Comparison of ENCODE assay signal across 11 cellular contexts in the genomic region with DNA sequence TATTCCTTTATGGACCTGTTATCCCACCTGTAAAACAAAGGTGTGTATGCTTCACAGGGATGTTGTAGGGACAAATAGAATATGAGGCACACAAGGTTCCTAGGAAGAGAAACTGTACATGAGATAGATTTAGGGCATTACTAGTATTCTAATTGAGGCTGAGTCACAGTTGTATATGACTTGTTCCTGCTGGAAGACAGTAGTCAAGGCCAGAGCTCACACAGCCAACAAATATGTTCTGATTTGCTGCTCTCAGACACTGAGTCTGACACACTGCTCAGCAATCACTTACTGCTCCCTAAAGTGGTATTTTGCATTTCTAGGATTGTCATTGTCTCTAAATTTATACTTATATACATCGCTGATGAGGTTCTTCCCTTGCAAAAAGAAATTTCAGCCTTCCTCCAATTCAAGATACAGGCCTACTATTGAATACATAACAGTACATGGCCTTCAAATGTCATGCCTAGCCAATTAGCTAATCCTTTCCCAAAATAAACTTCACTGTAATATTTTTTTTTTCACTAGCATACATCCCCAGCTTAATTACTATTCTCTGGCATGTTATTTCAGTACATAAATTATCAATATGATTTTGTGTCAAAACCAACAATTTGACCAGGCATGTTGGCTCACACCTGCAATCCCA.
DNase-seq lines count a peak whose midpoint lies in the region; ATAC-seq and TF ChIP-seq lines count a peak whose summit lies in the region.
"Had no signal": no experiment of that assay in that cellular context is flagged by ENCODE, and none has a peak within 500 bp of the region (broad histone marks: within the 10 kb centered on the region; RNA-seq: fewer than 3 reads in every experiment).

No MANE protein-coding gene starts in this region.

- H3K36me3 ChIP-seq in MG63 (no peaks in the 10 kb centered on the region), fibroblast of lung (ENCODE audit: control insufficient read depth, insufficient read depth, low read length) (no peaks in the 10 kb centered on the region), muscle layer of duodenum (ENCODE audit: control insufficient read depth in 1 of 2, insufficient read depth in 2 of 2, low read length in 2 of 2) (no peaks in the 10 kb centered on the region)

- no peak overlapping the region for H3K4me2 ChIP-seq in fibroblast of lung (ENCODE audit: extremely low read depth, insufficient read depth, low read length)

- no peak overlapping the region for H3K4me3 Mint-ChIP-seq in osteocyte (ENCODE audit: unreplicated experiment)
- H3K4me3 Mint-ChIP-seq in endothelial cell (ENCODE audit: unreplicated experiment), result no peak overlapping the region
- H3K4me3 Mint-ChIP-seq: CD4-positive, CD25-positive, alpha-beta regulatory T cell; nephron had no signal

- no peaks in the 10 kb centered on the region for H3K27me3 ChIP-seq in AG04450 (ENCODE audit: control insufficient read depth, insufficient read depth, low read length)
- H3K27me3 ChIP-seq in MG63, result no peaks in the 10 kb centered on the region
- no peaks in the 10 kb centered on the region for H3K27me3 ChIP-seq in fibroblast of lung (ENCODE audit: control insufficient read depth, insufficient read depth, low read length)
- H3K27me3 ChIP-seq in muscle layer of duodenum (ENCODE audit: low read depth, low read length), result no peaks in the 10 kb centered on the region

- ATAC-seq in HG02571 (IDR thresholded peaks at IDR 0.05; ENCODE audit: unreplicated experiment), result no peak

- H3K27me3 Mint-ChIP-seq in osteocyte (ENCODE audit: unreplicated experiment) (peaks cover 2% of the 10 kb centered on the region), endothelial cell (ENCODE audit: unreplicated experiment) (no peaks in the 10 kb centered on the region)
- H3K27me3 Mint-ChIP-seq: CD4-positive, CD25-positive, alpha-beta regulatory T cell had no signal

- no peaks in the 10 kb centered on the region for H3K9me3 ChIP-seq in AG04450 (ENCODE audit: control insufficient read depth, insufficient read depth, low read length)
- no peaks in the 10 kb centered on the region for H3K9me3 ChIP-seq in MG63
- H3K9me3 ChIP-seq in fibroblast of lung (ENCODE audit: control insufficient read depth, insufficient read depth, low read depth, low read length), result no peaks in the 10 kb centered on the region
- no peaks in the 10 kb centered on the region for H3K9me3 ChIP-seq in muscle layer of duodenum (ENCODE audit: control insufficient read depth in 1 of 2, low read length in 2 of 2)

- no peak overlapping the region for H2AFZ ChIP-seq in fibroblast of lung (ENCODE audit: low read length)

- no peaks in the 10 kb centered on the region for H3K79me2 ChIP-seq in fibroblast of lung (ENCODE audit: control insufficient read depth, insufficient read depth, low read length)

- peak; percentile 29 for DNase-seq in AG04450 (ENCODE audit: low read depth, low spot score)
- DNase-seq in MG63, result peak; percentile 48
- peak; percentile 66 to 89 for DNase-seq in fibroblast of lung (ENCODE audit: low read depth in 2 of 2)
- DNase-seq in osteocyte (ENCODE audit: extremely low spot score, unreplicated experiment), result no peak
- DNase-seq in SIG-M5 treated with dmso at 0.1 percent for 504 hours (lab: John Stamatoyannopoulos, UW; ENCODE audit: unreplicated experiment), result no peak
- no peak for DNase-seq in endothelial cell (ENCODE audit: low spot score)
- DNase-seq: activated CD8-positive, alpha-beta memory T cell treated with anti-CD3 and anti-CD28 coated beads for 24 hours had no signal

- no peaks in the 10 kb centered on the region for H4K20me1 ChIP-seq in fibroblast of lung (ENCODE audit: control insufficient read depth, extremely low read depth, insufficient read depth, low read length)

- POLR2A ChIA-PET in AG04450 (lab: Yijun Ruan, JAX), result interaction anchor here (1.7 kb wide), 1 partner anchor 17 kb away, joined by 5 read pairs; no protein-coding TSS in a partner anchor

- H3K36me3 Mint-ChIP-seq in osteocyte (ENCODE audit: unreplicated experiment) (peaks cover 2% of the 10 kb centered on the region), endothelial cell (ENCODE audit: low read depth, unreplicated experiment) (no peaks in the 10 kb centered on the region)

- no peak overlapping the region for H3K9ac ChIP-seq in fibroblast of lung (ENCODE audit: insufficient read depth, low read length)

- no peak overlapping the region for H3K27ac ChIP-seq in AG04450 (ENCODE audit: low read depth, low read length)
- no peak overlapping the region for H3K27ac ChIP-seq in fibroblast of lung (ENCODE audit: insufficient read depth, low read length)
- peak overlapping the region; percentile 28 for H3K27ac ChIP-seq in muscle layer of duodenum (ENCODE audit: low read length)

- H3K4me1 ChIP-seq in fibroblast of lung (ENCODE audit: control insufficient read depth, extremely low read depth, insufficient read depth, low read length), result peaks cover 8% of the 10 kb centered on the region
- peaks cover 0 to 15% of the 10 kb centered on the region in 2 donors for H3K4me1 ChIP-seq in muscle layer of duodenum (ENCODE audit: control insufficient read depth in 1 of 2, insufficient read depth in 2 of 2, low read length in 2 of 2)

- H3K9me3 Mint-ChIP-seq in osteocyte (ENCODE audit: unreplicated experiment) (no peaks in the 10 kb centered on the region), endothelial cell (ENCODE audit: unreplicated experiment) (no peaks in the 10 kb centered on the region)
- H3K9me3 Mint-ChIP-seq: CD4-positive, CD25-positive, alpha-beta regulatory T cell; nephron had no signal

- no peak overlapping the region for H3K27ac Mint-ChIP-seq in osteocyte (ENCODE audit: unreplicated experiment)
- H3K27ac Mint-ChIP-seq in endothelial cell (ENCODE audit: unreplicated experiment), result no peak overlapping the region

- TF ChIP-seq CTCF in AG04450 (IDR thresholded peaks at IDR 0.05; ENCODE audit: low read depth, low read length) (no peak), fibroblast of lung (conservative IDR thresholded peaks at IDR 0.05 in 1 of 2, IDR thresholded peaks at IDR 0.05 in 1 of 2; ENCODE audit: low read depth in 1 of 2, low read length in 2 of 2) (no peak), osteocyte (IDR thresholded peaks at IDR 0.05) (no peak), endothelial cell (IDR thresholded peaks at IDR 0.05; ENCODE audit: unreplicated experiment) (no peak)

- no peak overlapping the region for H3K4me3 ChIP-seq in AG04450 (ENCODE audit: low read depth, low read length)
- H3K4me3 ChIP-seq in MG63, result no peak overlapping the region
- H3K4me3 ChIP-seq in fibroblast of lung (replicated peaks in 1 of 4; ENCODE audit: control extremely low read depth in 1 of 4, insufficient read depth in 1 of 4, low read depth in 3 of 4, low read length in 4 of 4), result no peak overlapping the region
- H3K4me3 ChIP-seq in muscle layer of duodenum (ENCODE audit: low read depth in 1 of 2, low read length in 2 of 2), result no peak overlapping the region

- CTCF ChIA-PET in AG04450 (lab: Charles Lee), result interaction anchor here (0.6 to 2.4 kb wide), 10 partner anchors 17 to 805 kb away, joined by 3 to 12 read pairs (median 6); no protein-coding TSS in a partner anchor

- peaks cover 9% of the 10 kb centered on the region for H3K4me1 Mint-ChIP-seq in osteocyte (ENCODE audit: unreplicated experiment)
- peaks cover 3% of the 10 kb centered on the region for H3K4me1 Mint-ChIP-seq in endothelial cell (ENCODE audit: unreplicated experiment)

Comparison
In these comparisons a context has a peak if more than half of its experiments do, and no peak if none do; other contexts are left out.
1. DNase-seq: peak in AG04450 (single experiment), MG63 (single experiment) and fibroblast of lung (2 of 2); none in osteocyte (single experiment), SIG-M5 treated with dmso at 0.1 percent for 504 hours (single experiment) and endothelial cell (single experiment).